Comparison of ENCODE assay signal across 1 cellular context in genomic region chr16:80973991-80974390, GRCh38.
TF ChIP-seq lines count a peak whose summit lies in the region.

No MANE protein-coding gene starts in this region.

TF ChIP-seq in IMR-90, 13 proteins besides CTCF, POLR2A, EP300 and RAD21:
- no peak for TF ChIP-seq CHD1 (IDR thresholded peaks at IDR 0.05; ENCODE audit: low read depth, low read length)
- no peak for TF ChIP-seq CEBPB (IDR thresholded peaks at IDR 0.05; ENCODE audit: low read depth, low read length)
- TF ChIP-seq ELK1 (IDR thresholded peaks at IDR 0.05; ENCODE audit: borderline replicate concordance, low read depth, low read length): no peak
- TF ChIP-seq RFX5 (IDR thresholded peaks at IDR 0.05; ENCODE audit: low read depth, low read length): no peak
- TF ChIP-seq SMC3 (IDR thresholded peaks at IDR 0.05; ENCODE audit: low read depth, low read length): no peak
- TF ChIP-seq MAFK (IDR thresholded peaks at IDR 0.05; ENCODE audit: low read depth, low read length): no peak
- no peak for TF ChIP-seq USF2 (IDR thresholded peaks at IDR 0.05; ENCODE audit: low read depth, low read length)
- no peak for TF ChIP-seq NFE2L2 (IDR thresholded peaks at IDR 0.05; ENCODE audit: low read depth, low read length)
- TF ChIP-seq MXI1 (IDR thresholded peaks at IDR 0.05; ENCODE audit: borderline replicate concordance, low read depth, low read length): no peak
- no peak for TF ChIP-seq FOS (IDR thresholded peaks at IDR 0.05; ENCODE audit: low read depth, low read length)
- TF ChIP-seq RCOR1 (IDR thresholded peaks at IDR 0.05; ENCODE audit: insufficient replicate concordance, low read length): no peak
- no peak for TF ChIP-seq BHLHE40 (IDR thresholded peaks at IDR 0.05; ENCODE audit: low read depth, low read length)
- TF ChIP-seq MAZ (IDR thresholded peaks at IDR 0.05; ENCODE audit: borderline replicate concordance, low read depth, low read length): no peak
